In the genomic region with DNA sequence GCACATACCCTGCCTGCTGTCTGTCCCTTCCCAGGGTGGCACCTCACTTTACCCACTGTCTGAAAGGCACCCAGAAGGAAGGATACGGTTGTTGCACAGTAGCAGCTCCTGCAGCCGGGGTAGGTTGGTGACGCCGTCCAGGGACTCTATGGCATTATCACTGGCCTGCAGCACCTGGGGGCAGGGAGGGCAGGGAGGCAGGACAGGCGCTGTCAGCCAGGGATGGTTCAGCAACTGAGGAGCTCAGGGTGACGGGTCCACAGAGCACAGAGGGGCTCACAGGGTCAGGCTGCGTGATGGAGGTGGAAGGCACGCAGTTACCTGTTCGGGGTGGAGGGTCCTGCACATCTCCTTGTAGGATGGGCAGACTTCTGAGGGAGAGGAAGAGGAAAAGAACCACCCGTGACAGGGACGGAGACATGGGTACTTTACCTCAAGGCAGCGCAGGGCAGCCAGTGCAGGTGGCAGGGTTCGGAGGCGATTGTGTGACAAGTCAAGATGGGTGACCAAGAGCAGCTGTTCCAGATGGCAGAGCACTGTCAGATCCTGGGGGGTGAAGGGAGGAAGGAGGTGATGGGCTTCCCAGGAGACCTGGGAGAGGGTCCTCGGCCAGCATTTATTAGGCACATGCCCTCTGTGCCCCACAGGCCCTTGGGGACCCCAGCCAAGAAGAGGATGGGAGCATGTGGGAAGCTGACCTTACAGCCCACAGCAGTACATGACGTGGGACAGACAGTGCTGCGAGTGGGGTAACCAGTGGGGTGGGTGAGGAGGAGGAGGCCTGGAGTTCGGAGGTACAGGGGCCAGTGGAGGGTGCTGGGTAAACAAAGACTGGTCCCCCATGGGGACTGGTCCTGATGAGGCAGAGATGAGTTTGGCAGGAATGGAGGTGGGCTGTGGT, we compare ENCODE assay signal across 14 cellular contexts.
"Had no signal": no experiment of that assay in that cellular context is flagged by ENCODE, and none has a peak within 500 bp of the region (broad histone marks: within the 10 kb centered on the region; RNA-seq: fewer than 3 reads in every experiment).

No MANE protein-coding gene starts in this region.

- H3K9me3 Mint-ChIP-seq: activated CD8-positive, alpha-beta T cell treated with anti-CD3 and anti-CD28 coated beads for 36 hours; activated naive CD8-positive, alpha-beta T cell treated with anti-CD3 and anti-CD28 coated beads, Interleukin-2, amount 10 ng/mL, durations not matched to agents 7 days and 5 days; naive B cell; T-cell; type B pancreatic cell had no signal

- H3K27ac Mint-ChIP-seq: activated CD8-positive, alpha-beta T cell treated with anti-CD3 and anti-CD28 coated beads for 36 hours; type B pancreatic cell had no signal

- H2AFZ ChIP-seq: hepatocyte had no signal

- H3K4me1 ChIP-seq: psoas muscle, right lobe of liver had no signal

- H3K27me3 Mint-ChIP-seq: activated CD8-positive, alpha-beta T cell treated with anti-CD3 and anti-CD28 coated beads for 36 hours; activated naive CD8-positive, alpha-beta T cell treated with anti-CD3 and anti-CD28 coated beads, Interleukin-2, amount 10 ng/mL, durations not matched to agents 7 days and 5 days; naive B cell; T-cell; type B pancreatic cell had no signal

- H3K27me3 ChIP-seq: hepatocyte, right lobe of liver had no signal

- H3K27ac ChIP-seq: hepatocyte, psoas muscle, right lobe of liver, WERI-Rb-1 had no signal

- DNase-seq: activated CD4-positive, alpha-beta T cell treated with anti-CD3 and anti-CD28 coated beads for 4 hours; activated CD8-positive, alpha-beta memory T cell treated with anti-CD3 and anti-CD28 coated beads, Interleukin-2, amount 50 U/mL, for 4 hours; activated CD8-positive, alpha-beta T cell treated with anti-CD3 and anti-CD28 coated beads for 36 hours; activated naive CD8-positive, alpha-beta T cell treated with anti-CD3 and anti-CD28 coated beads, Interleukin-2, amount 10 ng/mL, durations not matched to agents 7 days and 5 days; naive B cell; psoas muscle; stimulated activated naive CD4-positive, alpha-beta T cell; substantia nigra; T-cell; WERI-Rb-1 had no signal

- H3K9me3 ChIP-seq: psoas muscle, right lobe of liver had no signal

- H3K4me2 ChIP-seq: hepatocyte had no signal

- H3K4me3 ChIP-seq: hepatocyte, lung, psoas muscle, right lobe of liver had no signal

- H3K79me2 ChIP-seq: hepatocyte had no signal

- H3K36me3 ChIP-seq: WERI-Rb-1 had no signal

- ATAC-seq: activated CD8-positive, alpha-beta T cell treated with anti-CD3 and anti-CD28 coated beads for 36 hours; psoas muscle; right lobe of liver; T-cell had no signal

- H3K4me3 Mint-ChIP-seq: activated CD8-positive, alpha-beta T cell treated with anti-CD3 and anti-CD28 coated beads for 36 hours; activated naive CD8-positive, alpha-beta T cell treated with anti-CD3 and anti-CD28 coated beads, Interleukin-2, amount 10 ng/mL, durations not matched to agents 7 days and 5 days; T-cell; type B pancreatic cell had no signal
